Comparison of ENCODE assay signal across 23 cellular contexts in genomic region chr10:99399664-99400063, GRCh38. TPM values are rescaled to one million over a fixed set of nuclear protein-coding genes. Genes with fewer than 3 reads are reported as not detected.
DNase-seq lines count a peak whose midpoint lies in the region; ATAC-seq and TF ChIP-seq lines count a peak whose summit lies in the region.
"Had no signal": no experiment of that assay in that cellular context is flagged by ENCODE, and none has a peak within 500 bp of the region (broad histone marks: within the 10 kb centered on the region; RNA-seq: fewer than 3 reads in every experiment).

No MANE protein-coding gene starts in this region.

- H3K27me3 ChIP-seq in right lobe of liver = no peaks in the 10 kb centered on the region
- H3K27me3 ChIP-seq: BE2C, BLaER1 had no signal

- no peak for TF ChIP-seq CTCF in right lobe of liver (IDR thresholded peaks at IDR 0.05)

- no peaks in the 10 kb centered on the region for H3K27me3 Mint-ChIP-seq in T-helper 17 cell
- H3K27me3 Mint-ChIP-seq in activated CD4-positive, alpha-beta T cell treated with anti-CD3 and anti-CD28 coated beads, Interleukin-2, amount 10 ng/mL, durations not matched to agents 24 days and 14 days = no peaks in the 10 kb centered on the region
- H3K27me3 Mint-ChIP-seq: CD4-positive, alpha-beta memory T cell; CD4-positive, CD25-positive, alpha-beta regulatory T cell; CD8-positive, alpha-beta memory T cell had no signal

- DNase-seq in M059J (ENCODE audit: low read depth) = peak; percentile 38
- DNase-seq in T-helper 17 cell = no peak
- DNase-seq in right lobe of liver = no peak
- DNase-seq in activated CD4-positive, alpha-beta T cell treated with anti-CD3 and anti-CD28 coated beads, Interleukin-2, amount 10 ng/mL, durations not matched to agents 24 days and 14 days = no peak
- DNase-seq: 8988T; ACHN; BE2C; C1 segment of cervical spinal cord; CD4-positive, alpha-beta memory T cell; CD4-positive, CD25-positive, alpha-beta regulatory T cell; CD8-positive, alpha-beta memory T cell; COR-L47; DMS 273 treated with DMSO at 0.1 percent for 48 hours; DMS153; DMS53; DMS79; DND-41; EL; GDM1 had no signal

- H3K4me1 ChIP-seq in right lobe of liver = peaks cover 0 to 40% (median 15%) of the 10 kb centered on the region in 4 donors
- H3K4me1 ChIP-seq: BE2C had no signal

- no peak overlapping the region for H3K4me3 Mint-ChIP-seq in T-helper 17 cell
- no peak overlapping the region for H3K4me3 Mint-ChIP-seq in activated CD4-positive, alpha-beta T cell treated with anti-CD3 and anti-CD28 coated beads, Interleukin-2, amount 10 ng/mL, durations not matched to agents 24 days and 14 days
- H3K4me3 Mint-ChIP-seq: CD14-positive monocyte; CD4-positive, alpha-beta memory T cell; CD4-positive, CD25-positive, alpha-beta regulatory T cell; CD8-positive, alpha-beta memory T cell had no signal

- H3K36me3 ChIP-seq in right lobe of liver = peaks cover 9 to 74% (median 38%) of the 10 kb centered on the region in 4 donors

- peak overlapping the region; percentile 43 for H3K27ac Mint-ChIP-seq in T-helper 17 cell
- H3K27ac Mint-ChIP-seq in activated CD4-positive, alpha-beta T cell treated with anti-CD3 and anti-CD28 coated beads, Interleukin-2, amount 10 ng/mL, durations not matched to agents 24 days and 14 days = no peak overlapping the region
- H3K27ac Mint-ChIP-seq: CD14-positive monocyte; CD4-positive, CD25-positive, alpha-beta regulatory T cell had no signal

- H3K4me1 Mint-ChIP-seq in T-helper 17 cell = peaks cover 8% of the 10 kb centered on the region
- H3K4me1 Mint-ChIP-seq in activated CD4-positive, alpha-beta T cell treated with anti-CD3 and anti-CD28 coated beads, Interleukin-2, amount 10 ng/mL, durations not matched to agents 24 days and 14 days = peaks cover 3% of the 10 kb centered on the region
- H3K4me1 Mint-ChIP-seq: CD8-positive, alpha-beta memory T cell had no signal

- H3K9me3 ChIP-seq in T-helper 17 cell (ENCODE audit: control insufficient read depth, low read length, poor library complexity, severe bottlenecking) (no peaks in the 10 kb centered on the region), right lobe of liver (no peaks in the 10 kb centered on the region)
- H3K9me3 ChIP-seq: BE2C, BLaER1 had no signal

- H3K4me3 ChIP-seq in right lobe of liver = no peak overlapping the region
- H3K4me3 ChIP-seq: BLaER1, GM12878 had no signal

- ATAC-seq in T-helper 17 cell (no peak), right lobe of liver (peak; percentile 12 to 66 (median 40)), GM21786 (IDR thresholded peaks at IDR 0.05; ENCODE audit: unreplicated experiment) (no peak)
- ATAC-seq: GM12878 had no signal

- H3K9me3 Mint-ChIP-seq in activated CD4-positive, alpha-beta T cell treated with anti-CD3 and anti-CD28 coated beads, Interleukin-2, amount 10 ng/mL, durations not matched to agents 24 days and 14 days = no peaks in the 10 kb centered on the region
- H3K9me3 Mint-ChIP-seq: CD14-positive monocyte; CD4-positive, alpha-beta memory T cell; CD4-positive, CD25-positive, alpha-beta regulatory T cell; CD8-positive, alpha-beta memory T cell had no signal

- peak overlapping the region; percentile 13 to 79 (median 51) for H3K27ac ChIP-seq in right lobe of liver
- H3K27ac ChIP-seq: BLaER1 had no signal

- H3K36me3 Mint-ChIP-seq in T-helper 17 cell (ENCODE audit: low read depth) = peaks cover under 1% of the 10 kb centered on the region
- H3K36me3 Mint-ChIP-seq in activated CD4-positive, alpha-beta T cell treated with anti-CD3 and anti-CD28 coated beads, Interleukin-2, amount 10 ng/mL, durations not matched to agents 24 days and 14 days (ENCODE audit: low read depth) = peaks cover 16% of the 10 kb centered on the region

- intact Hi-C loops in right lobe of liver (cut with DNase I) = loop anchor here in 1 of 2 donors (10.0 kb wide), 1 partner anchor 215 kb away; no protein-coding TSS in a partner anchor
- intact Hi-C loops in activated CD4-positive, alpha-beta T cell treated with anti-CD3 and anti-CD28 coated beads, Interleukin-2, amount 10 ng/mL, durations not matched to agents 24 days and 14 days (cut with micrococcal nuclease) = no loop called here

- no peak for TF ChIP-seq POLR2A in right lobe of liver (IDR thresholded peaks at IDR 0.05)

- 51% methylated on average over 2 of the region's 3 CpGs for WGBS in right lobe of liver (ENCODE audit: insufficient coverage, low coverage, low lambda C conversion rate, missing lambda C conversion rate)

RNA-seq across cellular contexts. Expression of gene GOT1, which starts 30.8 kb away (rescaled TPM):
- total RNA-seq in M059J (2014; rRNA removed; shearing (Covaris generic)) = 38.3 and 68.6 TPM in 2 replicates
- 1 to 10 TPM; 7.0 to 7.7 TPM for total RNA-seq in T-helper 17 cell
- 100 to 1,000 TPM; 118 to 356 (median 173) TPM for total RNA-seq in right lobe of liver
- 37.2 and 38.0 TPM in 2 replicates for total RNA-seq in activated CD4-positive, alpha-beta T cell treated with anti-CD3 and anti-CD28 coated beads, Interleukin-2, amount 10 ng/mL, durations not matched to agents 24 days and 14 days

Comparison
In these comparisons a context has a peak if more than half of its experiments do, and no peak if none do; other contexts are left out.
1. ATAC-seq: peak in right lobe of liver (4 of 4); none in T-helper 17 cell (single experiment) and GM21786 (single experiment).